Comparison of ENCODE assay signal across 20 cellular contexts in genomic region chr10:44809652-44810051, GRCh38.
A peak's percentile ranks its signal among the peaks of the same experiment; 100 is the strongest.
DNase-seq lines count a peak whose midpoint lies in the region; FAIRE-seq and TF ChIP-seq lines count a peak whose summit lies in the region.
"Had no signal": no experiment of that assay in that cellular context is flagged by ENCODE, and none has a peak within 500 bp of the region (broad histone marks: within the 10 kb centered on the region; RNA-seq: fewer than 3 reads in every experiment).

No MANE protein-coding gene starts in this region.

- no peaks in the 10 kb centered on the region for H3K79me2 ChIP-seq in Karpas-422 (ENCODE audit: low read length)

- POLR2A ChIA-PET in HEK293 (lab: Yijun Ruan, JAX), result no interaction called here

- H3K27me3 ChIP-seq in bronchial epithelial cell (ENCODE audit: control insufficient read depth, insufficient read depth, low read length) (peaks cover 2% of the 10 kb centered on the region), iPS-20b (ENCODE audit: insufficient read depth, low read length) (no peaks in the 10 kb centered on the region), Karpas-422 (ENCODE audit: low read length) (no peaks in the 10 kb centered on the region), SJCRH30 (no peaks in the 10 kb centered on the region)
- H3K27me3 ChIP-seq: BLaER1 treated with 17β-estradiol and CSF1 and Interleukin-3, amounts not matched to agents 10 nM and 100 nM; tibial artery had no signal

- H3K9me3 ChIP-seq in HEK293 (ENCODE audit: control insufficient read depth, insufficient read depth, low read depth, low read length), result no peaks in the 10 kb centered on the region
- no peaks in the 10 kb centered on the region for H3K9me3 ChIP-seq in iPS-20b (ENCODE audit: insufficient read depth, low read depth, low read length)
- H3K9me3 ChIP-seq in Karpas-422 (ENCODE audit: low read length), result no peaks in the 10 kb centered on the region
- no peaks in the 10 kb centered on the region for H3K9me3 ChIP-seq in SJCRH30 (replicated peaks)
- H3K9me3 ChIP-seq: tibial artery had no signal

- no peaks in the 10 kb centered on the region for H3K36me3 ChIP-seq in HEK293 (ENCODE audit: control insufficient read depth in 2 of 2, insufficient read depth in 1 of 2, low read length in 2 of 2)
- H3K36me3 ChIP-seq in bronchial epithelial cell (ENCODE audit: control insufficient read depth, insufficient read depth, low read length), result no peaks in the 10 kb centered on the region
- no peaks in the 10 kb centered on the region for H3K36me3 ChIP-seq in iPS-20b (ENCODE audit: insufficient read depth, low read depth, low read length)
- H3K36me3 ChIP-seq in Karpas-422 (ENCODE audit: insufficient read depth, low read length), result no peaks in the 10 kb centered on the region
- no peaks in the 10 kb centered on the region for H3K36me3 ChIP-seq in SJCRH30
- H3K36me3 ChIP-seq: BLaER1 treated with 17β-estradiol and CSF1 and Interleukin-3, amounts not matched to agents 10 nM and 100 nM; tibial artery had no signal

- no peak for FAIRE-seq in bronchial epithelial cell (lab: Jason Lieb, UNC)
- FAIRE-seq: GM19239 had no signal

- TF ChIP-seq CTCF in AG10803 (conservative IDR thresholded peaks at IDR 0.05; ENCODE audit: low read length) (peak; percentile 55), HEK293 (tag by site-specific recombination; IDR thresholded peaks at IDR 0.05) (peak; percentile 59), bronchial epithelial cell (IDR thresholded peaks at IDR 0.05; ENCODE audit: insufficient read depth, low read length, severe bottlenecking) (peak; percentile 48)

- DNase-seq in AG10803 (ENCODE audit: low read depth) (peak; percentile 45), bronchial epithelial cell (ENCODE audit: low read depth) (peak; percentile 16), Karpas-422 (no peak), T1000 (lab: John Stamatoyannopoulos, UW) (no peak), SJCRH30 (no peak)
- no peak for DNase-seq in activated naive CD4-positive, alpha-beta T cell treated with anti-CD3 and anti-CD28 coated beads, Interleukin-2, amount 50 U/mL, for 16 hours
- DNase-seq: activated CD4-positive, alpha-beta T cell treated with anti-CD3 and anti-CD28 coated beads, Interleukin-2, amount 10 ng/mL, durations not matched to agents 24 days and 14 days; activated T-cell treated with anti-CD3 and anti-CD28 coated beads, Interleukin-2, amount 50 U/mL, for 72 hours; effector CD4-positive, alpha-beta T cell; GDM1; left cardiac atrium; NCI-H1694; NCI-H524; stimulated activated CD4-positive, alpha-beta T cell treated with anti-CD3 and anti-CD28 coated beads, Interleukin-2, amount 100 ng/mL, for 24 hours; T-helper 17 cell; tibial artery had no signal

- no peaks in the 10 kb centered on the region for H4K20me1 ChIP-seq in Karpas-422 (ENCODE audit: insufficient read depth, low read depth, low read length)
- H4K20me1 ChIP-seq: BLaER1 treated with 17β-estradiol and CSF1 and Interleukin-3, amounts not matched to agents 10 nM and 100 nM had no signal

- H2AFZ ChIP-seq in Karpas-422 (ENCODE audit: low read length), result no peak overlapping the region

- no peaks in the 10 kb centered on the region for H3K9me2 ChIP-seq in Karpas-422 (replicated peaks; ENCODE audit: insufficient read depth, low read length)

- H3K4me3 ChIP-seq in AG10803 (ENCODE audit: low read length) (no peak overlapping the region), HEK293 (ENCODE audit: low read depth, low read length) (no peak overlapping the region), bronchial epithelial cell (ENCODE audit: low read depth, low read length) (no peak overlapping the region), iPS-20b (ENCODE audit: low read length) (peak overlapping the region; percentile 44; the same call in 1 of the 2 replicates), Karpas-422 (ENCODE audit: low read length) (no peak overlapping the region), SJCRH30 (no peak overlapping the region)
- H3K4me3 ChIP-seq: BLaER1 treated with 17β-estradiol and CSF1 and Interleukin-3, amounts not matched to agents 10 nM and 100 nM; tibial artery had no signal

- CTCF ChIA-PET in HEK293 (lab: Yijun Ruan, JAX), result interaction anchor here (0.6 kb wide), 1 partner anchor 36 kb away, joined by 3 read pairs; no protein-coding TSS in a partner anchor

- H3K9ac ChIP-seq in iPS-20b (ENCODE audit: low read depth, low read length) (no peak overlapping the region), Karpas-422 (ENCODE audit: low read length) (no peak overlapping the region)
- H3K9ac ChIP-seq: BLaER1 treated with 17β-estradiol and CSF1 and Interleukin-3, amounts not matched to agents 10 nM and 100 nM had no signal

- H3K4me2 ChIP-seq in Karpas-422 (ENCODE audit: low read depth, low read length, poor library complexity, severe bottlenecking), result no peak overlapping the region
- H3K4me2 ChIP-seq: BLaER1 treated with 17β-estradiol and CSF1 and Interleukin-3, amounts not matched to agents 10 nM and 100 nM had no signal

- no peaks in the 10 kb centered on the region for H3K4me1 ChIP-seq in HEK293 (ENCODE audit: control insufficient read depth, insufficient read depth, low read length)
- H3K4me1 ChIP-seq in iPS-20b (ENCODE audit: insufficient read depth, low read length), result peaks cover 11% of the 10 kb centered on the region; the same call in 1 of the 2 replicates
- H3K4me1 ChIP-seq in Karpas-422 (ENCODE audit: low read length), result no peaks in the 10 kb centered on the region
- no peaks in the 10 kb centered on the region for H3K4me1 ChIP-seq in SJCRH30

- H3K27ac ChIP-seq in HEK293 (ENCODE audit: extremely low read depth, low read depth, low read length), result no peak overlapping the region
- no peak overlapping the region for H3K27ac ChIP-seq in iPS-20b (ENCODE audit: low read length)
- H3K27ac ChIP-seq in Karpas-422 (ENCODE audit: low read length), result no peak overlapping the region
- no peak overlapping the region for H3K27ac ChIP-seq in SJCRH30
- H3K27ac ChIP-seq: BLaER1 treated with 17β-estradiol and CSF1 and Interleukin-3, amounts not matched to agents 10 nM and 100 nM; tibial artery had no signal

TF ChIP-seq in HEK293, 187 proteins besides CTCF, POLR2A, EP300 and RAD21:
- TF ChIP-seq SCRT1 (tag by site-specific recombination; IDR thresholded peaks at IDR 0.05; ENCODE audit: borderline replicate concordance), result no peak
- no peak for TF ChIP-seq ZNF23 (tag by site-specific recombination; IDR thresholded peaks at IDR 0.05; ENCODE audit: borderline replicate concordance)
- TF ChIP-seq ZSCAN30 (tag by site-specific recombination; IDR thresholded peaks at IDR 0.05), result no peak
- no peak for TF ChIP-seq ZNF292 (tag by site-specific recombination; IDR thresholded peaks at IDR 0.05; ENCODE audit: borderline replicate concordance, low read depth)
- TF ChIP-seq ZEB2 (tag by site-specific recombination; IDR thresholded peaks at IDR 0.05), result no peak
- TF ChIP-seq ZSCAN23 (tag by site-specific recombination; IDR thresholded peaks at IDR 0.05), result no peak
- TF ChIP-seq ZFP3 (tag by site-specific recombination; IDR thresholded peaks at IDR 0.05; ENCODE audit: low read depth), result no peak
- TF ChIP-seq ZNF785 (tag by site-specific recombination; IDR thresholded peaks at IDR 0.05), result no peak
- TF ChIP-seq KLF17 (tag by site-specific recombination; IDR thresholded peaks at IDR 0.05), result no peak
- no peak for TF ChIP-seq ZNF132 (tag by site-specific recombination; IDR thresholded peaks at IDR 0.05; ENCODE audit: borderline replicate concordance)
- no peak for TF ChIP-seq ZNF449 (tag by site-specific recombination; IDR thresholded peaks at IDR 0.05)

Comparison
In these comparisons a context has a peak if more than half of its experiments do, and no peak if none do; other contexts are left out.
1. DNase-seq: peak in AG10803 (single experiment) and bronchial epithelial cell (single experiment); none in Karpas-422 (single experiment), T1000 (single experiment), SJCRH30 (0 of 2) and activated naive CD4-positive, alpha-beta T cell treated with anti-CD3 and anti-CD28 coated beads, Interleukin-2, amount 50 U/mL, for 16 hours (single experiment).
2. Peak in every context shown above with its lines, with median percentiles within 50 percentile points of each other: CTCF ChIP-seq.